In the genomic region with DNA sequence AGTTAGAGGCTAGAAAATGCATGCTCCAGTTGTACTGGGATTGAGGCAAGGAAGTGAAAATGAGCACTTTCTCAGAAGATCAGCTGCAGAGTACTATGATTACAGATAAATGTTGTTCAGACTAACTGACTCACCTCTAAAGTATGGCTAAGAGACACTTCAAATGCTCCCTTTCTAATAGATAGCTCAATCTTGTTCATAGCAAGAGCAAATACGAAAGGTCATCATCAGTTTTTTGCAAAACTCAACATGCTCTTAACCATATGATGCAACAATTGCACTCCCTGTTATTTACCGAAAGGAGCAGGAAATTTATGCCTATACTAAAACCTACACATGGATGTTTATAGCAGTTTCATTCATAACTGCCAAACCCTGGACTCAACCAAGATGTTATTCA, we compare ENCODE assay signal across 25 cellular contexts.
DNase-seq lines count a peak whose midpoint lies in the region; FAIRE-seq and TF ChIP-seq lines count a peak whose summit lies in the region.
"Had no signal": no experiment of that assay in that cellular context is flagged by ENCODE, and none has a peak within 500 bp of the region (broad histone marks: within the 10 kb centered on the region; RNA-seq: fewer than 3 reads in every experiment).

No MANE protein-coding gene starts in this region.

- H2BK5ac ChIP-seq in neuronal stem cell (ENCODE audit: low read length): no peak overlapping the region

- DNase-seq in DMS53 treated with DMSO at 0.1 percent for 48 hours (lab: John Stamatoyannopoulos, UW; ENCODE audit: unreplicated experiment) (peak; percentile 64), NCI-H2227 (lab: John Stamatoyannopoulos, UW; ENCODE audit: unreplicated experiment) (peak; percentile 48), bronchial epithelial cell (ENCODE audit: low read depth) (peak; percentile 94), kidney tubule cell (ENCODE audit: low spot score) (peak; percentile 20), NCI-H2196 treated with DMSO at 0.1 percent for 48 hours (lab: John Stamatoyannopoulos, UW; ENCODE audit: unreplicated experiment) (no peak), neuronal stem cell (ENCODE audit: low spot score) (no peak), WERI-Rb-1 (no peak), right atrium auricular region (ENCODE audit: low spot score) (no peak)
- DNase-seq: ACHN; activated CD4-positive, alpha-beta T cell treated with anti-CD3 and anti-CD28 coated beads, Interleukin-2, amount 50 U/mL, for 48 hours; activated naive CD4-positive, alpha-beta T cell treated with Interleukin-2 at 50 U/mL for 16 hours; activated T-cell treated with anti-CD3 and anti-CD28 coated beads, Interleukin-2, amount 50 U/mL, for 1 hour; aorta; CD4-positive, CD25-positive, alpha-beta regulatory T cell; H7; mucosa of descending colon; MV-4-11; NCI-H2081 treated with DMSO at 0.1 percent for 48 hours; NCI-H82; Peyer's patch; right cardiac atrium; stimulated activated naive CD4-positive, alpha-beta T cell treated with Interleukin-2 at 50 U/mL for 16 hours; SW 1271 had no signal

- no peak overlapping the region for H4K91ac ChIP-seq in neuronal stem cell (ENCODE audit: low read depth, low read length, poor library complexity)

- no peak overlapping the region for H3K9ac ChIP-seq in neuronal stem cell (ENCODE audit: low read depth, low read length, poor library complexity)

- no peak overlapping the region for H2AFZ ChIP-seq in neuronal stem cell (ENCODE audit: low read length)

- no CpG with 5 or more reads among the region's 2 CpGs for WGBS in neuronal stem cell (ENCODE audit: extremely low coverage in 2 of 2, insufficient read length in 2 of 2, insufficient replicate concordance in 1 of 2), 2 donors

- H3K27ac ChIP-seq in neuronal stem cell (replicated peaks; ENCODE audit: low read length): no peak overlapping the region
- H3K27ac ChIP-seq in WERI-Rb-1: no peak overlapping the region
- no peak overlapping the region for H3K27ac ChIP-seq in right atrium auricular region
- H3K27ac ChIP-seq: Peyer's patch, tibial nerve had no signal

- no peak overlapping the region for H3K14ac ChIP-seq in neuronal stem cell (ENCODE audit: low read length)

- no peak overlapping the region for H3K23ac ChIP-seq in neuronal stem cell (ENCODE audit: low read depth, low read length, poor library complexity)

- no peak overlapping the region for H3K18ac ChIP-seq in neuronal stem cell (ENCODE audit: low read length)

- no peaks in the 10 kb centered on the region for H3K36me3 ChIP-seq in bronchial epithelial cell (ENCODE audit: control insufficient read depth, insufficient read depth, low read length)
- no peaks in the 10 kb centered on the region for H3K36me3 ChIP-seq in neuronal stem cell (replicated peaks in 1 of 2; ENCODE audit: control insufficient read depth in 2 of 2, insufficient read depth in 2 of 2, low read length in 2 of 2)
- H3K36me3 ChIP-seq in WERI-Rb-1: no peaks in the 10 kb centered on the region
- H3K36me3 ChIP-seq in right atrium auricular region: no peaks in the 10 kb centered on the region
- H3K36me3 ChIP-seq: Peyer's patch, tibial nerve had no signal

- FAIRE-seq in bronchial epithelial cell (lab: Jason Lieb, UNC): peak; percentile 76
- FAIRE-seq: colon had no signal

- no peak overlapping the region for H3K4ac ChIP-seq in neuronal stem cell (ENCODE audit: low read length)

- H3K4me3 ChIP-seq in bronchial epithelial cell (ENCODE audit: low read depth, low read length): no peak overlapping the region
- H3K4me3 ChIP-seq in neuronal stem cell (ENCODE audit: low read length in 2 of 2): no peak overlapping the region
- no peak overlapping the region for H3K4me3 ChIP-seq in WERI-Rb-1 (ENCODE audit: low read depth, low read length)
- no peak overlapping the region for H3K4me3 ChIP-seq in right atrium auricular region
- H3K4me3 ChIP-seq: mucosa of descending colon, Peyer's patch, tibial nerve had no signal

- no peaks in the 10 kb centered on the region for H3K4me1 ChIP-seq in neuronal stem cell (ENCODE audit: control insufficient read depth in 2 of 2, insufficient read depth in 1 of 2, low read depth in 1 of 2, low read length in 2 of 2)
- no peaks in the 10 kb centered on the region for H3K4me1 ChIP-seq in right atrium auricular region
- H3K4me1 ChIP-seq: Peyer's patch had no signal

- no peaks in the 10 kb centered on the region for H3K79me1 ChIP-seq in neuronal stem cell (ENCODE audit: low read depth, low read length)

- no peak overlapping the region for H2BK12ac ChIP-seq in neuronal stem cell (ENCODE audit: low read length)

- no peak overlapping the region for H3K4me2 ChIP-seq in neuronal stem cell (ENCODE audit: insufficient read depth, low read length, poor library complexity, severe bottlenecking)

- H2BK120ac ChIP-seq in neuronal stem cell (ENCODE audit: low read depth, low read length): no peak overlapping the region

- H3K27me3 ChIP-seq in bronchial epithelial cell (ENCODE audit: control insufficient read depth, insufficient read depth, low read length): no peaks in the 10 kb centered on the region
- no peaks in the 10 kb centered on the region for H3K27me3 ChIP-seq in neuronal stem cell (ENCODE audit: control insufficient read depth in 3 of 3, insufficient read depth in 3 of 3, low read depth in 1 of 3, low read length in 3 of 3)
- no peaks in the 10 kb centered on the region for H3K27me3 ChIP-seq in WERI-Rb-1 (ENCODE audit: insufficient read depth, low read depth, severe bottlenecking)
- H3K27me3 ChIP-seq in right atrium auricular region: no peaks in the 10 kb centered on the region
- H3K27me3 ChIP-seq: Peyer's patch, tibial nerve had no signal

- H2AK5ac ChIP-seq in neuronal stem cell (ENCODE audit: low read depth, low read length): no peak overlapping the region

- no peak overlapping the region for H2BK15ac ChIP-seq in neuronal stem cell (ENCODE audit: low read length)

- TF ChIP-seq CTCF in bronchial epithelial cell (IDR thresholded peaks at IDR 0.05; ENCODE audit: insufficient read depth, low read length, severe bottlenecking) (no peak), WERI-Rb-1 (IDR thresholded peaks at IDR 0.05; ENCODE audit: low read depth, low read length) (no peak), right atrium auricular region (IDR thresholded peaks at IDR 0.05) (no peak)

- no peaks in the 10 kb centered on the region for H3K9me3 ChIP-seq in neuronal stem cell (replicated peaks in 1 of 2; ENCODE audit: control insufficient read depth in 2 of 2, insufficient read depth in 1 of 2, low read depth in 1 of 2, low read length in 2 of 2)
- no peaks in the 10 kb centered on the region for H3K9me3 ChIP-seq in WERI-Rb-1 (ENCODE audit: severe bottlenecking)
- no peaks in the 10 kb centered on the region for H3K9me3 ChIP-seq in right atrium auricular region
- H3K9me3 ChIP-seq: mucosa of descending colon, Peyer's patch, tibial nerve had no signal

- no peak overlapping the region for H4K8ac ChIP-seq in neuronal stem cell (ENCODE audit: low read depth, low read length)

Comparison
In these comparisons a context has a peak if more than half of its experiments do, and no peak if none do; other contexts are left out.
1. DNase-seq: peak in DMS53 treated with DMSO at 0.1 percent for 48 hours (single experiment), NCI-H2227 (single experiment), bronchial epithelial cell (single experiment) and kidney tubule cell (single experiment); none in NCI-H2196 treated with DMSO at 0.1 percent for 48 hours (single experiment), neuronal stem cell (single experiment), WERI-Rb-1 (single experiment) and right atrium auricular region (single experiment).